In genomic region chr5:173016069-173016455, GRCh38 we compare ENCODE assay signal across 9 cellular contexts. TPM values are rescaled to one million over a fixed set of nuclear protein-coding genes. Genes with fewer than 3 reads are reported as not detected.
DNase-seq lines count a peak whose midpoint lies in the region; ATAC-seq, FAIRE-seq and TF ChIP-seq lines count a peak whose summit lies in the region.
"Had no signal": no experiment of that assay in that cellular context is flagged by ENCODE, and none has a peak within 500 bp of the region (broad histone marks: within the 10 kb centered on the region; RNA-seq: fewer than 3 reads in every experiment).

No MANE protein-coding gene starts in this region.

- intact Hi-C loops in endothelial cell of umbilical vein (cut with micrococcal nuclease), result no loop called here

- dilution Hi-C loops in endothelial cell of umbilical vein (cut with MboI; ENCODE audit: extremely low pct_ligation_motif_present, low sequenced_read_pairs), result no loop called here

- FAIRE-seq in endothelial cell of umbilical vein (lab: Jason Lieb, UNC), result no peak
- no peak for FAIRE-seq in D721Med (lab: Jason Lieb, UNC)
- FAIRE-seq: RCC 7860 had no signal

- H4K20me1 ChIP-seq in endothelial cell of umbilical vein (replicated peaks; ENCODE audit: control insufficient read depth, extremely low read depth, insufficient read depth, low read length), result no peaks in the 10 kb centered on the region

- peaks cover 50% of the 10 kb centered on the region for H3K79me2 ChIP-seq in endothelial cell of umbilical vein (ENCODE audit: control insufficient read depth, insufficient read depth, low read length)
- H3K79me2 ChIP-seq in trophoblast cell (ENCODE audit: control insufficient read depth, insufficient read depth, low read length, poor library complexity), result peaks cover 5% of the 10 kb centered on the region

- H3K9me1 ChIP-seq in endothelial cell of umbilical vein (replicated peaks; ENCODE audit: control insufficient read depth, extremely low read depth, insufficient read depth, low read length), result no peaks in the 10 kb centered on the region

- H3K4me2 ChIP-seq in endothelial cell of umbilical vein (ENCODE audit: insufficient read depth, low read length) (no peak overlapping the region), trophoblast cell (ENCODE audit: low read length) (no peak overlapping the region)

- H3K27ac ChIP-seq in C4-2B, result peak overlapping the region; percentile 74
- peak overlapping the region; percentile 18 to 59 (median 42) for H3K27ac ChIP-seq in Peyer's patch
- H3K27ac ChIP-seq in endothelial cell of umbilical vein (ENCODE audit: insufficient read depth, low read depth, low read length), result peak overlapping the region; percentile 13
- no peak overlapping the region for H3K27ac ChIP-seq in trophoblast cell (ENCODE audit: low read depth, low read length)

- H3K18ac ChIP-seq in trophoblast cell (ENCODE audit: low read length), result no peak overlapping the region

- H3K23ac ChIP-seq in trophoblast cell (ENCODE audit: low read length), result no peak overlapping the region

- CTCF ChIA-PET in endothelial cell of umbilical vein (lab: Charles Lee), result interaction anchor here (0.7 to 1.6 kb wide), 4 partner anchors 9 to 120 kb away, joined by 3 to 10 read pairs (median 4); partner anchors contain the start of gene ATP6V0E1

- H3K4me1 ChIP-seq in Peyer's patch (peaks cover 0 to 31% (median 2%) of the 10 kb centered on the region in 4 donors), endothelial cell of umbilical vein (ENCODE audit: control insufficient read depth, extremely low read depth, insufficient read depth, low read length) (peaks cover 11% of the 10 kb centered on the region), trophoblast cell (ENCODE audit: control insufficient read depth in 1 of 2, insufficient read depth in 2 of 2, low read length in 2 of 2) (peaks cover 5 to 9% of the 10 kb centered on the region in 2 experiments)

- no peak overlapping the region for H2BK12ac ChIP-seq in trophoblast cell (ENCODE audit: low read length)

- BruUV-seq in endothelial cell of umbilical vein (replicated peaks; lab: Mats Ljungman, UMichigan), result no TSS peak

- H3K27me3 ChIP-seq in Peyer's patch (no peaks in the 10 kb centered on the region), endothelial cell of umbilical vein (ENCODE audit: control insufficient read depth in 2 of 2, insufficient read depth in 2 of 2, low read length in 2 of 2) (no peaks in the 10 kb centered on the region), trophoblast cell (ENCODE audit: insufficient read depth, low read length) (no peaks in the 10 kb centered on the region)

- no peak overlapping the region for H3K9ac ChIP-seq in endothelial cell of umbilical vein (replicated peaks; ENCODE audit: extremely low read depth, insufficient read depth, low read length)
- H3K9ac ChIP-seq in trophoblast cell (ENCODE audit: low read length), result no peak overlapping the region

- H3K14ac ChIP-seq in trophoblast cell (ENCODE audit: low read length), result no peak overlapping the region

- H3K36me3 ChIP-seq in Peyer's patch, result peaks cover 0 to 8% (median 0%) of the 10 kb centered on the region in 3 donors
- peaks cover 0 to 2% of the 10 kb centered on the region in 2 experiments for H3K36me3 ChIP-seq in endothelial cell of umbilical vein (ENCODE audit: control insufficient read depth in 2 of 2, extremely low read depth in 1 of 2, insufficient read depth in 2 of 2, low read length in 2 of 2)
- H3K36me3 ChIP-seq in trophoblast cell (ENCODE audit: control insufficient read depth in 1 of 2, insufficient read depth in 2 of 2, low read length in 2 of 2), result peaks cover 4 to 8% of the 10 kb centered on the region in 2 experiments

- DNase-seq in Peyer's patch (no peak), endothelial cell of umbilical vein (ENCODE audit: low read depth, low spot score) (no peak), trophoblast cell (no peak), D721Med (ENCODE audit: insufficient read length, low spot score) (no peak), MV-4-11 (lab: John Stamatoyannopoulos, UW) (no peak), SHP77 (lab: John Stamatoyannopoulos, UW) (no peak)

- H3K4me3 ChIP-seq in Peyer's patch (no peak overlapping the region), endothelial cell of umbilical vein (replicated peaks in 1 of 3; ENCODE audit: insufficient read depth in 1 of 3, low read depth in 1 of 3, low read length in 3 of 3) (no peak overlapping the region), trophoblast cell (ENCODE audit: low read depth, low read length) (no peak overlapping the region)

- no peaks in the 10 kb centered on the region for H3K79me1 ChIP-seq in trophoblast cell (ENCODE audit: low read length)

- H2AK5ac ChIP-seq in trophoblast cell (ENCODE audit: low read length), result no peak overlapping the region

- no peak overlapping the region for H4K12ac ChIP-seq in trophoblast cell (ENCODE audit: low read depth, low read length)

- no peak overlapping the region for H2BK120ac ChIP-seq in trophoblast cell (ENCODE audit: insufficient read depth, low read length, poor library complexity)

- ATAC-seq in HG02763 (IDR thresholded peaks at IDR 0.05; ENCODE audit: unreplicated experiment), result no peak

- H4K8ac ChIP-seq in trophoblast cell (ENCODE audit: low read depth, low read length), result no peak overlapping the region

- H2BK5ac ChIP-seq in trophoblast cell (ENCODE audit: low read depth, low read length, poor library complexity), result no peak overlapping the region

- TF ChIP-seq CTCF in C4-2B (conservative IDR thresholded peaks at IDR 0.05) (no peak), Peyer's patch (IDR thresholded peaks at IDR 0.05) (no peak), endothelial cell of umbilical vein (IDR thresholded peaks at IDR 0.05; ENCODE audit: extremely low read depth in 1 of 2, insufficient read depth in 1 of 2, low read depth in 1 of 2, low read length in 2 of 2) (no peak), D721Med (IDR thresholded peaks at IDR 0.05; ENCODE audit: insufficient read depth, missing control alignments) (no peak)

- H2AFZ ChIP-seq in endothelial cell of umbilical vein (ENCODE audit: low read depth, low read length) (no peak overlapping the region), trophoblast cell (ENCODE audit: insufficient read depth, low read length, poor library complexity) (no peak overlapping the region)

- POLR2A ChIA-PET in endothelial cell of umbilical vein (lab: Charles Lee), result interaction anchor here (1.4 kb wide), 1 partner anchor 41 kb away, joined by 3 read pairs; no protein-coding TSS in a partner anchor

- no CpG with 5 or more reads among the region's 6 CpGs for WGBS in trophoblast cell (ENCODE audit: extremely low coverage, insufficient coverage, insufficient read length)

- peak overlapping the region; percentile 5 for H3K4ac ChIP-seq in trophoblast cell (ENCODE audit: low read depth, low read length)

- H3K9me3 ChIP-seq in Peyer's patch, result no peaks in the 10 kb centered on the region
- H3K9me3 ChIP-seq in endothelial cell of umbilical vein (replicated peaks; ENCODE audit: control insufficient read depth, insufficient read depth, low read length), result no peaks in the 10 kb centered on the region
- no peaks in the 10 kb centered on the region for H3K9me3 ChIP-seq in trophoblast cell (ENCODE audit: insufficient read depth, low read depth, low read length)

- H4K91ac ChIP-seq in trophoblast cell (ENCODE audit: low read depth, low read length), result no peak overlapping the region

- no peak for TF ChIP-seq POLR2A in Peyer's patch (IDR thresholded peaks at IDR 0.05)
- no peak for TF ChIP-seq POLR2A in endothelial cell of umbilical vein (IDR thresholded peaks at IDR 0.05; ENCODE audit: low read depth, low read length)

TF ChIP-seq in endothelial cell of umbilical vein, 7 proteins besides CTCF, POLR2A, EP300 and RAD21 (continues in another document):
- TF ChIP-seq POLR2AphosphoS5 (IDR thresholded peaks at IDR 0.05; ENCODE audit: insufficient read depth, low read depth, low read length), result no peak
- TF ChIP-seq GATA2 (IDR thresholded peaks at IDR 0.05; ENCODE audit: insufficient read depth, insufficient read length, low read depth, low read length), result no peak

RNA-seq across cellular contexts. Expression of gene ATP6V0E1, which starts 32.5 kb away (rescaled TPM):
- total RNA-seq in Peyer's patch (100 to 1,000 TPM in 3 of 4 donors, 10 to 100 TPM in 1; 46.2 to 175 (median 110) TPM), endothelial cell of umbilical vein (217 and 222 TPM in 2 replicates)
- 276 and 278 TPM in 2 replicates for polyA plus RNA-seq in endothelial cell of umbilical vein
- polyA plus RNA-seq in endothelial cell of umbilical vein (2011; cell fraction: cytosol; rRNA removed), result 260 and 263 TPM in 2 replicates
- polyA plus RNA-seq in endothelial cell of umbilical vein (2011; cell fraction: nucleus; rRNA removed), result 72.0 and 81.7 TPM in 2 replicates
- polyA plus RNA-seq in endothelial cell of umbilical vein (2012), result 395 and 462 TPM in 2 replicates
- polyA minus RNA-seq in endothelial cell of umbilical vein, result 420 and 442 TPM in 2 replicates
- polyA minus RNA-seq in endothelial cell of umbilical vein (2011; cell fraction: cytosol; rRNA and poly(A)+ RNA removed), result 38.9 TPM
- polyA minus RNA-seq in endothelial cell of umbilical vein (2011; cell fraction: nucleus; rRNA and poly(A)+ RNA removed), result 40.5 and 54.7 TPM in 2 replicates
- polyA plus RNA-seq in trophoblast cell (2013), result 246 and 249 TPM in 2 replicates

RNA-seq across cellular contexts. Expression of gene CREBRF, which starts 40.1 kb away (rescaled TPM):
- total RNA-seq in Peyer's patch (10 to 100 TPM; 27.8 to 75.9 (median 34.1) TPM), endothelial cell of umbilical vein (8.8 and 9.4 TPM in 2 replicates)
- 1.7 and 2.7 TPM in 2 replicates for polyA plus RNA-seq in endothelial cell of umbilical vein
- polyA plus RNA-seq in endothelial cell of umbilical vein (2011; cell fraction: cytosol; rRNA removed), result 2.6 and 3.5 TPM in 2 replicates
- polyA plus RNA-seq in endothelial cell of umbilical vein (2011; cell fraction: nucleus; rRNA removed), result 19.1 and 20.5 TPM in 2 replicates
- 3.1 and 3.2 TPM in 2 replicates for polyA plus RNA-seq in endothelial cell of umbilical vein (2012)
- 19.8 and 24.7 TPM in 2 replicates for polyA minus RNA-seq in endothelial cell of umbilical vein
- 3.6 TPM for polyA minus RNA-seq in endothelial cell of umbilical vein (2011; cell fraction: cytosol; rRNA and poly(A)+ RNA removed)
- polyA minus RNA-seq in endothelial cell of umbilical vein (2011; cell fraction: nucleus; rRNA and poly(A)+ RNA removed), result 28.2 and 28.6 TPM in 2 replicates
- polyA plus RNA-seq in trophoblast cell (2013), result 6.1 and 6.2 TPM in 2 replicates

RNA-seq across cellular contexts. Expression of gene RPL26L1, which starts 56.8 kb away (rescaled TPM):
- total RNA-seq in Peyer's patch, result 10 to 100 TPM in 3 of 4 donors, 1 to 10 TPM in 1; 9.9 to 21.4 (median 15.3) TPM
- 57.4 and 62.9 TPM in 2 replicates for total RNA-seq in endothelial cell of umbilical vein
- polyA plus RNA-seq in endothelial cell of umbilical vein, result 63.5 and 78.3 TPM in 2 replicates
- 120 and 121 TPM in 2 replicates for polyA plus RNA-seq in endothelial cell of umbilical vein (2011; cell fraction: cytosol; rRNA removed)
- 37.8 and 41.6 TPM in 2 replicates for polyA plus RNA-seq in endothelial cell of umbilical vein (2011; cell fraction: nucleus; rRNA removed)
- 66.0 and 106 TPM in 2 replicates for polyA plus RNA-seq in endothelial cell of umbilical vein (2012)
- polyA minus RNA-seq in endothelial cell of umbilical vein, result 36.3 and 41.4 TPM in 2 replicates
- polyA minus RNA-seq in endothelial cell of umbilical vein (2011; cell fraction: cytosol; rRNA and poly(A)+ RNA removed), result 36.6 TPM
- 5.0 and 5.1 TPM in 2 replicates for polyA minus RNA-seq in endothelial cell of umbilical vein (2011; cell fraction: nucleus; rRNA and poly(A)+ RNA removed)
- polyA plus RNA-seq in trophoblast cell (2013), result 61.9 and 63.3 TPM in 2 replicates
